ENCODE assay signal across 9 cellular contexts in genomic region chr1:47755368-47755990, GRCh38.
DNase-seq lines count a peak whose midpoint lies in the region; ATAC-seq and TF ChIP-seq lines count a peak whose summit lies in the region.
"Had no signal": no experiment of that assay in that cellular context is flagged by ENCODE, and none has a peak within 500 bp of the region (broad histone marks: within the 10 kb centered on the region; RNA-seq: fewer than 3 reads in every experiment).

No MANE protein-coding gene starts in this region.

- TF ChIP-seq POLR2A in GM18505 (IDR thresholded peaks at IDR 0.05; ENCODE audit: borderline replicate concordance, extremely low read depth, insufficient read depth, insufficient read length) = no peak

- peaks cover 3 to 11% of the 10 kb centered on the region in 2 experiments for H3K4me1 Mint-ChIP-seq in H9

- no peak overlapping the region for H2BK120ac ChIP-seq in H9 (ENCODE audit: low read depth, low read length, poor library complexity, severe bottlenecking)

- H3K79me1 ChIP-seq in H9 (ENCODE audit: insufficient read depth, low read depth, low read length, poor library complexity, severe bottlenecking) = no peaks in the 10 kb centered on the region

- H4K91ac ChIP-seq in H9 (ENCODE audit: insufficient read length, low read depth, low read length) = no peak overlapping the region

- no peak overlapping the region for H3K9ac ChIP-seq in H9 (ENCODE audit: extremely low read depth, insufficient read length, low read length)
- no peak overlapping the region for H3K9ac ChIP-seq in SU-DHL-6 (ENCODE audit: low read length)

- H3K27ac ChIP-seq in H9 (ENCODE audit: insufficient read length, low read depth, low read length) = no peak overlapping the region
- no peak overlapping the region for H3K27ac ChIP-seq in SU-DHL-6 (ENCODE audit: low read depth, low read length)

- H3K27me3 ChIP-seq in H9 (ENCODE audit: insufficient read depth, low read length) = no peaks in the 10 kb centered on the region
- no peaks in the 10 kb centered on the region for H3K27me3 ChIP-seq in SU-DHL-6 (ENCODE audit: low read length)

- H3K4me2 ChIP-seq in H9 (ENCODE audit: insufficient read depth, insufficient read length, low read length) = no peak overlapping the region
- H3K4me2 ChIP-seq in SU-DHL-6 (ENCODE audit: low read depth, low read length, poor library complexity, severe bottlenecking) = no peak overlapping the region

- TF ChIP-seq CTCF in H9 (conservative IDR thresholded peaks at IDR 0.05) (peak; percentile 89), SU-DHL-6 (IDR thresholded peaks at IDR 0.05; ENCODE audit: insufficient read depth, low read length, poor library complexity, severe bottlenecking) (peak; percentile 83), astrocyte of the spinal cord (IDR thresholded peaks at IDR 0.05; ENCODE audit: low read depth, low read length) (peak; percentile 38)

- ATAC-seq in GM18505 (IDR thresholded peaks at IDR 0.05; ENCODE audit: unreplicated experiment) = no peak

- H4K8ac ChIP-seq in H9 (replicated peaks; ENCODE audit: insufficient read length, low read depth, low read length) = no peak overlapping the region

- H2AFZ ChIP-seq in H9 (ENCODE audit: low read length) (no peak overlapping the region), SU-DHL-6 (ENCODE audit: low read depth, low read length, severe bottlenecking) (no peak overlapping the region)

- no peak overlapping the region for H2BK15ac ChIP-seq in H9 (ENCODE audit: low read depth, low read length)

- WGBS in H9 (ENCODE audit: extremely low coverage, insufficient read length, low lambda C conversion rate) = no CpG with 5 or more reads among the region's 7 CpGs

- H2BK12ac ChIP-seq in H9 (ENCODE audit: insufficient read length, low read depth, low read length) = no peak overlapping the region

- H3K36me3 Mint-ChIP-seq in H9 (ENCODE audit: insufficient read depth in 1 of 3, low read depth in 3 of 3) = no peaks in the 10 kb centered on the region
- H3K36me3 Mint-ChIP-seq: natural killer cell treated with Interleukin-12 subunit alpha and Interleukin-12 subunit beta and Interleukin-15 and Interleukin-18, amount 100 ng/mL, for 72 hours had no signal

- no peaks in the 10 kb centered on the region for H3K4me1 ChIP-seq in H9 (ENCODE audit: insufficient read depth, low read length)

- no peaks in the 10 kb centered on the region; a peak in 1 of 5 replicates for H3K9me3 Mint-ChIP-seq in H9
- H3K9me3 Mint-ChIP-seq: natural killer cell treated with Interleukin-12 subunit alpha and Interleukin-12 subunit beta and Interleukin-15 and Interleukin-18, amount 100 ng/mL, for 72 hours had no signal

- H3K18ac ChIP-seq in H9 (ENCODE audit: insufficient read length, low read depth, low read length) = no peak overlapping the region

- no peak overlapping the region for H2BK5ac ChIP-seq in H9 (ENCODE audit: insufficient read length, low read length)

- no peaks in the 10 kb centered on the region for H4K20me1 ChIP-seq in H9 (ENCODE audit: control insufficient read depth, insufficient read depth, insufficient read length)
- no peaks in the 10 kb centered on the region for H4K20me1 ChIP-seq in SU-DHL-6 (ENCODE audit: low read depth, low read length)

- H3F3A ChIP-seq in SU-DHL-6 (ENCODE audit: insufficient read depth) = no peaks in the 10 kb centered on the region

- no peak overlapping the region for H3K14ac ChIP-seq in H9 (ENCODE audit: insufficient read depth, low read length)

- H3K4me3 ChIP-seq in SU-DHL-6 (ENCODE audit: insufficient read depth, low read length, poor library complexity, severe bottlenecking) = no peak overlapping the region
- no peak overlapping the region for H3K4me3 ChIP-seq in astrocyte of the spinal cord (ENCODE audit: low read depth, low read length)

- no peak overlapping the region for H3T11ph ChIP-seq in H9 (ENCODE audit: low read length)

- no peaks in the 10 kb centered on the region for H3K36me3 ChIP-seq in SU-DHL-6 (ENCODE audit: low read length)

- no peaks in the 10 kb centered on the region for H3K23me2 ChIP-seq in H9 (ENCODE audit: insufficient read length, low read depth, low read length, poor library complexity, severe bottlenecking)

- peaks cover 16% of the 10 kb centered on the region for H3K27me3 Mint-ChIP-seq in H9 (ENCODE audit: low read depth)

- H4K5ac ChIP-seq in H9 (ENCODE audit: insufficient read length, low read depth, low read length) = no peak overlapping the region

- H3K79me2 ChIP-seq in H9 (ENCODE audit: insufficient read depth, low read length) (no peaks in the 10 kb centered on the region), SU-DHL-6 (ENCODE audit: insufficient read depth, low read length) (no peaks in the 10 kb centered on the region)

- H3K9me2 ChIP-seq in SU-DHL-6 (replicated peaks; ENCODE audit: insufficient read depth, low read length) = no peaks in the 10 kb centered on the region

- H3K23ac ChIP-seq in H9 (ENCODE audit: insufficient read length, low read depth, low read length) = no peak overlapping the region

- in situ Hi-C loops in astrocyte of the spinal cord (cut with HindIII; ENCODE audit: low sequenced_read_pairs) = no loop called here

- H2BK20ac ChIP-seq in H9 (ENCODE audit: low read depth, low read length, poor library complexity, severe bottlenecking) = no peak overlapping the region

- no peak overlapping the region for H3K4me3 Mint-ChIP-seq in H9
- H3K4me3 Mint-ChIP-seq: natural killer cell treated with Interleukin-12 subunit alpha and Interleukin-12 subunit beta and Interleukin-15 and Interleukin-18, amount 100 ng/mL, for 72 hours had no signal

- DNase-seq in EH (ENCODE audit: low read depth) (peak; percentile 3), H9 (peak; percentile 77), astrocyte of the spinal cord (ENCODE audit: low read depth, low spot score) (no peak), myocyte (ENCODE audit: low read depth) (peak; percentile 2), AG08396 (ENCODE audit: low spot score) (no peak), SHP77 treated with DMSO at 0.1 percent for 48 hours (lab: John Stamatoyannopoulos, UW) (no peak)

- H3K27ac Mint-ChIP-seq in H9 = no peak overlapping the region
- H3K27ac Mint-ChIP-seq: natural killer cell treated with Interleukin-12 subunit alpha and Interleukin-12 subunit beta and Interleukin-15 and Interleukin-18, amount 100 ng/mL, for 72 hours had no signal

- H3K9me3 ChIP-seq in H9 (ENCODE audit: control insufficient read depth, low read depth, low read length) (no peaks in the 10 kb centered on the region), SU-DHL-6 (ENCODE audit: insufficient read depth, low read length) (no peaks in the 10 kb centered on the region)

- no peak overlapping the region for H2AK5ac ChIP-seq in H9 (ENCODE audit: insufficient read length, low read length)

- no peak overlapping the region for H3K56ac ChIP-seq in H9 (ENCODE audit: insufficient read length, low read depth, low read length)

- no peak overlapping the region for H3K4ac ChIP-seq in H9 (ENCODE audit: low read depth, low read length)

Comparison
In these comparisons a context has a peak if more than half of its experiments do, and no peak if none do; other contexts are left out.
1. DNase-seq: peak in EH (single experiment), H9 (single experiment) and myocyte (single experiment); none in astrocyte of the spinal cord (single experiment), AG08396 (single experiment) and SHP77 treated with DMSO at 0.1 percent for 48 hours (single experiment).
2. CTCF ChIP-seq: peak in every context shown above with its lines; median percentile 89 in H9; 83 in SU-DHL-6; 38 in astrocyte of the spinal cord.